In the genomic region with DNA sequence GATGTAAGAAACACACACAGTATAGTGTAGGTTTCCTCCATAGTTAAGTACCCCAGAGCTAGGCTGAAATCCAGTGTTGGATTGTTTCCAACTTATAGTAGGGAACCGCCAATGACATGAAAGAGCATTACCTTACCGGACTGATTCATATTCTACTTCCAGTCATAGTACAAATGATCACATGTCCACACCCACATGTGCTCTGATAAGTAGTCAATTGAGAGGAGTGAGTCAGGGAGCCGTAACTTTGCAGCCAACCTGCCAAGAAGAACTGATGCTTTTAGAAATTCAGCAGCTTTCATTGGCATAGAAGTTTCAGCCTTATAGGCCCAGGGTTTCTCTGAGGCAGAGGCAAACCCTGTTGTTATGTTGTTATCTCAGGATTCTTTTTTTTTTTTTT, we compare ENCODE assay signal across 13 cellular contexts.
DNase-seq lines count a peak whose midpoint lies in the region; ATAC-seq lines count a peak whose summit lies in the region.
"Had no signal": no experiment of that assay in that cellular context is flagged by ENCODE, and none has a peak within 500 bp of the region (broad histone marks: within the 10 kb centered on the region; RNA-seq: fewer than 3 reads in every experiment).

No MANE protein-coding gene starts in this region.

- no peak overlapping the region for H3K4me3 Mint-ChIP-seq in activated T-cell treated with anti-CD3 and anti-CD28 coated beads, Interleukin-2, amount 50 U/mL, for 24 hours
- H3K4me3 Mint-ChIP-seq in T-helper 1 cell treated with Interleukin-12 subunit alpha and Interleukin-12 subunit beta and Interleukin-4 antibody, amounts not matched to agents 30 μg/mL and 1 μg/mL, for 36 hours, result no peak overlapping the region
- H3K4me3 Mint-ChIP-seq in naive thymus-derived CD8-positive, alpha-beta T cell, result no peak overlapping the region

- peaks cover 2% of the 10 kb centered on the region for H3K36me3 Mint-ChIP-seq in activated T-cell treated with anti-CD3 and anti-CD28 coated beads, Interleukin-2, amount 50 U/mL, for 24 hours (ENCODE audit: low read depth)
- H3K36me3 Mint-ChIP-seq in T-helper 1 cell treated with Interleukin-12 subunit alpha and Interleukin-12 subunit beta and Interleukin-4 antibody, amounts not matched to agents 30 μg/mL and 1 μg/mL, for 36 hours (ENCODE audit: low read depth), result peaks cover 28% of the 10 kb centered on the region
- H3K36me3 Mint-ChIP-seq in naive thymus-derived CD8-positive, alpha-beta T cell, result no peaks in the 10 kb centered on the region

- H3K9me3 Mint-ChIP-seq in activated T-cell treated with anti-CD3 and anti-CD28 coated beads, Interleukin-2, amount 50 U/mL, for 24 hours, result peaks cover 16% of the 10 kb centered on the region
- peaks cover 15% of the 10 kb centered on the region for H3K9me3 Mint-ChIP-seq in T-helper 1 cell treated with Interleukin-12 subunit alpha and Interleukin-12 subunit beta and Interleukin-4 antibody, amounts not matched to agents 30 μg/mL and 1 μg/mL, for 36 hours
- H3K9me3 Mint-ChIP-seq in naive thymus-derived CD8-positive, alpha-beta T cell, result peaks cover 0 to 11% (median 0%) of the 10 kb centered on the region in 9 donors

- H3K27me3 Mint-ChIP-seq in activated T-cell treated with anti-CD3 and anti-CD28 coated beads, Interleukin-2, amount 50 U/mL, for 24 hours, result no peaks in the 10 kb centered on the region
- H3K27me3 Mint-ChIP-seq in T-helper 1 cell treated with Interleukin-12 subunit alpha and Interleukin-12 subunit beta and Interleukin-4 antibody, amounts not matched to agents 30 μg/mL and 1 μg/mL, for 36 hours (ENCODE audit: low read depth), result no peaks in the 10 kb centered on the region
- H3K27me3 Mint-ChIP-seq in naive thymus-derived CD8-positive, alpha-beta T cell, result no peaks in the 10 kb centered on the region

- POLR2A ChIA-PET in naive thymus-derived CD8-positive, alpha-beta T cell (lab: Charles Lee), result interaction anchor here (0.6 to 1.9 kb wide), 3 partner anchors 106 to 524 kb away, joined by 3 to 5 read pairs (median 3); no protein-coding TSS in a partner anchor

- no peak for DNase-seq in activated T-cell treated with anti-CD3 and anti-CD28 coated beads, Interleukin-2, amount 50 U/mL, for 24 hours
- DNase-seq in activated T-cell treated with anti-CD3 and anti-CD28 coated beads, Interleukin-2, amount 50 U/mL, for 1 hour, result no peak
- peak; percentile 57 for DNase-seq in stimulated activated CD8-positive, alpha-beta memory T cell treated with anti-CD3 and anti-CD28 coated beads, Interleukin-4, amount 100 ng/mL, for 48 hours
- no peak for DNase-seq in EL
- no peak for DNase-seq in naive thymus-derived CD8-positive, alpha-beta T cell
- DNase-seq: activated CD8-positive, alpha-beta memory T cell treated with anti-CD3 and anti-CD28 coated beads, Interleukin-2, amount 50 U/mL, for 48 hours; GDM1; NCI-H187; ovary had no signal

- peak overlapping the region; percentile 87 for H3K27ac Mint-ChIP-seq in activated T-cell treated with anti-CD3 and anti-CD28 coated beads, Interleukin-2, amount 50 U/mL, for 24 hours
- peak overlapping the region; percentile 55 for H3K27ac Mint-ChIP-seq in T-helper 1 cell treated with Interleukin-12 subunit alpha and Interleukin-12 subunit beta and Interleukin-4 antibody, amounts not matched to agents 30 μg/mL and 1 μg/mL, for 36 hours
- peak overlapping the region in 2 of 10 donors; percentile 18 to 78 for H3K27ac Mint-ChIP-seq in naive thymus-derived CD8-positive, alpha-beta T cell

- peaks cover 93% of the 10 kb centered on the region for H3K4me1 Mint-ChIP-seq in activated T-cell treated with anti-CD3 and anti-CD28 coated beads, Interleukin-2, amount 50 U/mL, for 24 hours (ENCODE audit: low read depth)
- H3K4me1 Mint-ChIP-seq in T-helper 1 cell treated with Interleukin-12 subunit alpha and Interleukin-12 subunit beta and Interleukin-4 antibody, amounts not matched to agents 30 μg/mL and 1 μg/mL, for 36 hours (ENCODE audit: low read depth), result peaks cover 64% of the 10 kb centered on the region
- peaks cover 34 to 79% (median 76%) of the 10 kb centered on the region in 4 donors for H3K4me1 Mint-ChIP-seq in naive thymus-derived CD8-positive, alpha-beta T cell

- peak; percentile 55 for ATAC-seq in esophagus mucosa
- no peak for ATAC-seq in GM19035 (IDR thresholded peaks at IDR 0.05; ENCODE audit: unreplicated experiment)
- ATAC-seq in naive thymus-derived CD8-positive, alpha-beta T cell, result no peak
- ATAC-seq: HepG2 had no signal
